In the genomic region with DNA sequence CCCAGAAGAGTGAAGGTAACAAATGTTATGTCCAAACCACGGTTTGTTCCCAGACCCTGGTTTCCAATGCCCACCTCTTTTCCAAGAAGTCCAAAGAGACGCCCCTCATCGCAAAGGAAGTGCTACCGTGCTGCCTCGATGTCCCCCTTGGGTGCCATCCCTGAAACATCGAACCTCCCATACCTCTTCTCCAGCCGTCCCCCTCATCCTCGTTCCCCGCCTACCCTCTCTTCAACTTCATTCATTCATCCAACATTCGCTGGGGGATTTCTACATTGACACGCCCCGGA, we compare ENCODE assay signal across 8 cellular contexts. TPM values are rescaled to one million over a fixed set of nuclear protein-coding genes. Genes with fewer than 3 reads are reported as not detected.
A peak's percentile ranks its signal among the peaks of the same experiment; 100 is the strongest.
DNase-seq lines count a peak whose midpoint lies in the region; ATAC-seq and TF ChIP-seq lines count a peak whose summit lies in the region.

No MANE protein-coding gene starts in this region.

- H3K27ac Mint-ChIP-seq in activated T-helper 17 cell treated with anti-CD3 and anti-CD28 coated beads, Interleukin-2, amount 50 U/mL, for 72 hours: peak overlapping the region; percentile 95
- peak overlapping the region; percentile 83 for H3K27ac Mint-ChIP-seq in type B pancreatic cell

- H3K36me3 ChIP-seq in heart left ventricle (peaks cover 0 to 19% (median 10%) of the 10 kb centered on the region in 9 donors), liver (ENCODE audit: control insufficient read depth in 4 of 4, insufficient read depth in 3 of 4, low read depth in 1 of 4, low read length in 3 of 4) (no peaks in the 10 kb centered on the region)

- H3K36me3 Mint-ChIP-seq in activated T-helper 17 cell treated with anti-CD3 and anti-CD28 coated beads, Interleukin-2, amount 50 U/mL, for 72 hours (ENCODE audit: low read depth): peaks cover 41% of the 10 kb centered on the region
- H3K36me3 Mint-ChIP-seq in type B pancreatic cell: peaks cover 13% of the 10 kb centered on the region

- TF ChIP-seq CTCF in heart left ventricle (IDR thresholded peaks at IDR 0.05) (no peak), liver (IDR thresholded peaks at IDR 0.05; ENCODE audit: low read depth, low read length, missing input control) (no peak), type B pancreatic cell (conservative IDR thresholded peaks at IDR 0.05) (no peak)

- H3K4me1 ChIP-seq in heart left ventricle: peaks cover 0 to 11% (median 6%) of the 10 kb centered on the region in 12 donors
- H3K4me1 ChIP-seq in liver (ENCODE audit: control insufficient read depth in 4 of 4, insufficient read depth in 4 of 4, low read length in 3 of 4): peaks cover 0 to 15% (median 6%) of the 10 kb centered on the region in 4 donors

- peak overlapping the region; percentile 63 to 68 for H3K9ac ChIP-seq in liver (ENCODE audit: low read depth in 1 of 2, low read length in 2 of 2)

- intact Hi-C loops in heart left ventricle (cut with DNase I) (loop anchor here in 3 of 10 donors (1.0 to 10.0 kb wide), 3 partner anchors 139 to 142 kb away; a partner anchor contains a TSS), Right ventricle myocardium inferior (cut with DNase I) (loop anchor here (2.0 to 10.0 kb wide), 2 partner anchors 31 to 139 kb away; a partner anchor contains a TSS)

- H3K4me3 ChIP-seq in heart left ventricle (peak overlapping the region; percentile 42 to 76 (median 62)), liver (ENCODE audit: low read depth in 1 of 3, low read length in 3 of 3) (peak overlapping the region; percentile 63 to 76 (median 64))

- H3K9me3 ChIP-seq in heart left ventricle: no peaks in the 10 kb centered on the region
- H3K9me3 ChIP-seq in liver (ENCODE audit: control insufficient read depth in 4 of 4, low read length in 3 of 4): no peaks in the 10 kb centered on the region

- H3K4me1 Mint-ChIP-seq in activated T-helper 17 cell treated with anti-CD3 and anti-CD28 coated beads, Interleukin-2, amount 50 U/mL, for 72 hours: peaks cover 9% of the 10 kb centered on the region
- peaks cover 17% of the 10 kb centered on the region for H3K4me1 Mint-ChIP-seq in type B pancreatic cell (ENCODE audit: unreplicated experiment)

- no peak for DNase-seq in heart left ventricle
- DNase-seq in Right ventricle myocardium inferior (ENCODE audit: missing footprints): no peak
- DNase-seq in type B pancreatic cell (ENCODE audit: extremely low spot score, unreplicated experiment): no peak
- no peak for DNase-seq in NCI-H2107 treated with DMSO at 0.1 percent for 48 hours (lab: John Stamatoyannopoulos, UW; ENCODE audit: unreplicated experiment)
- DNase-seq in HPDE6-E6E7 (ENCODE audit: extremely low spot score): no peak
- DNase-seq in left lobe of liver (ENCODE audit: low spot score): no peak

- H3K27ac ChIP-seq in heart left ventricle (peak overlapping the region in 10 of 12 donors; percentile 24 to 84 (median 62)), liver (ENCODE audit: low read depth in 1 of 2, low read length in 2 of 2) (peak overlapping the region; percentile 69 to 77)

- no peaks in the 10 kb centered on the region for H3K27me3 Mint-ChIP-seq in activated T-helper 17 cell treated with anti-CD3 and anti-CD28 coated beads, Interleukin-2, amount 50 U/mL, for 72 hours
- no peaks in the 10 kb centered on the region for H3K27me3 Mint-ChIP-seq in type B pancreatic cell

- TF ChIP-seq RAD21 in liver (IDR thresholded peaks at IDR 0.05): no peak

- WGBS in heart left ventricle, 4 donors: 4 to 8% (median 4%) methylated on average over 12 of the region's 12 CpGs
- WGBS in liver: 7% methylated on average over 12 of the region's 12 CpGs

- ATAC-seq in heart left ventricle: peak in 1 of 4 donors; percentile 7
- ATAC-seq in Right ventricle myocardium inferior: no peak
- no peak for ATAC-seq in activated T-helper 17 cell treated with anti-CD3 and anti-CD28 coated beads, Interleukin-2, amount 50 U/mL, for 72 hours (replicated peaks)
- ATAC-seq in left lobe of liver: no peak

- peak overlapping the region; percentile 92 for H3K4me3 Mint-ChIP-seq in activated T-helper 17 cell treated with anti-CD3 and anti-CD28 coated beads, Interleukin-2, amount 50 U/mL, for 72 hours
- peak overlapping the region; percentile 95 for H3K4me3 Mint-ChIP-seq in type B pancreatic cell

- no peaks in the 10 kb centered on the region for H3K9me3 Mint-ChIP-seq in activated T-helper 17 cell treated with anti-CD3 and anti-CD28 coated beads, Interleukin-2, amount 50 U/mL, for 72 hours
- no peaks in the 10 kb centered on the region for H3K9me3 Mint-ChIP-seq in type B pancreatic cell

- TF ChIP-seq POLR2A in heart left ventricle (IDR thresholded peaks at IDR 0.05): no peak

- H3K27me3 ChIP-seq in heart left ventricle: no peaks in the 10 kb centered on the region
- H3K27me3 ChIP-seq in liver (ENCODE audit: control insufficient read depth in 4 of 4, insufficient read depth in 4 of 4, low read length in 3 of 4): no peaks in the 10 kb centered on the region

TF ChIP-seq in liver, 16 proteins besides CTCF, POLR2A, EP300 and RAD21 (continues in another document):
- TF ChIP-seq, protein P1, sequence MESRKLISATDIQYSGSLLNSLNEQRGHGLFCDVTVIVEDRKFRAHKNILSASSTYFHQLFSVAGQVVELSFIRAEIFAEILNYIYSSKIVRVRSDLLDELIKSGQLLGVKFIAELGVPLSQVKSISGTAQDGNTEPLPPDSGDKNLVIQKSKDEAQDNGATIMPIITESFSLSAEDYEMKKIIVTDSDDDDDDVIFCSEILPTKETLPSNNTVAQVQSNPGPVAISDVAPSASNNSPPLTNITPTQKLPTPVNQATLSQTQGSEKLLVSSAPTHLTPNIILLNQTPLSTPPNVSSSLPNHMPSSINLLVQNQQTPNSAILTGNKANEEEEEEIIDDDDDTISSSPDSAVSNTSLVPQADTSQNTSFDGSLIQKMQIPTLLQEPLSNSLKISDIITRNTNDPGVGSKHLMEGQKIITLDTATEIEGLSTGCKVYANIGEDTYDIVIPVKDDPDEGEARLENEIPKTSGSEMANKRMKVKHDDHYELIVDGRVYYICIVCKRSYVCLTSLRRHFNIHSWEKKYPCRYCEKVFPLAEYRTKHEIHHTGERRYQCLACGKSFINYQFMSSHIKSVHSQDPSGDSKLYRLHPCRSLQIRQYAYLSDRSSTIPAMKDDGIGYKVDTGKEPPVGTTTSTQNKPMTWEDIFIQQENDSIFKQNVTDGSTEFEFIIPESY (IDR thresholded peaks at IDR 0.05): no peak
- TF ChIP-seq, protein P2, sequence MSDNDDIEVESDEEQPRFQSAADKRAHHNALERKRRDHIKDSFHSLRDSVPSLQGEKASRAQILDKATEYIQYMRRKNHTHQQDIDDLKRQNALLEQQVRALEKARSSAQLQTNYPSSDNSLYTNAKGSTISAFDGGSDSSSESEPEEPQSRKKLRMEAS (IDR thresholded peaks at IDR 0.05): no peak
- TF ChIP-seq, protein P3, sequence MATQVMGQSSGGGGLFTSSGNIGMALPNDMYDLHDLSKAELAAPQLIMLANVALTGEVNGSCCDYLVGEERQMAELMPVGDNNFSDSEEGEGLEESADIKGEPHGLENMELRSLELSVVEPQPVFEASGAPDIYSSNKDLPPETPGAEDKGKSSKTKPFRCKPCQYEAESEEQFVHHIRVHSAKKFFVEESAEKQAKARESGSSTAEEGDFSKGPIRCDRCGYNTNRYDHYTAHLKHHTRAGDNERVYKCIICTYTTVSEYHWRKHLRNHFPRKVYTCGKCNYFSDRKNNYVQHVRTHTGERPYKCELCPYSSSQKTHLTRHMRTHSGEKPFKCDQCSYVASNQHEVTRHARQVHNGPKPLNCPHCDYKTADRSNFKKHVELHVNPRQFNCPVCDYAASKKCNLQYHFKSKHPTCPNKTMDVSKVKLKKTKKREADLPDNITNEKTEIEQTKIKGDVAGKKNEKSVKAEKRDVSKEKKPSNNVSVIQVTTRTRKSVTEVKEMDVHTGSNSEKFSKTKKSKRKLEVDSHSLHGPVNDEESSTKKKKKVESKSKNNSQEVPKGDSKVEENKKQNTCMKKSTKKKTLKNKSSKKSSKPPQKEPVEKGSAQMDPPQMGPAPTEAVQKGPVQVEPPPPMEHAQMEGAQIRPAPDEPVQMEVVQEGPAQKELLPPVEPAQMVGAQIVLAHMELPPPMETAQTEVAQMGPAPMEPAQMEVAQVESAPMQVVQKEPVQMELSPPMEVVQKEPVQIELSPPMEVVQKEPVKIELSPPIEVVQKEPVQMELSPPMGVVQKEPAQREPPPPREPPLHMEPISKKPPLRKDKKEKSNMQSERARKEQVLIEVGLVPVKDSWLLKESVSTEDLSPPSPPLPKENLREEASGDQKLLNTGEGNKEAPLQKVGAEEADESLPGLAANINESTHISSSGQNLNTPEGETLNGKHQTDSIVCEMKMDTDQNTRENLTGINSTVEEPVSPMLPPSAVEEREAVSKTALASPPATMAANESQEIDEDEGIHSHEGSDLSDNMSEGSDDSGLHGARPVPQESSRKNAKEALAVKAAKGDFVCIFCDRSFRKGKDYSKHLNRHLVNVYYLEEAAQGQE (IDR thresholded peaks at IDR 0.05): no peak
- TF ChIP-seq SP1 (IDR thresholded peaks at IDR 0.05): no peak
- TF ChIP-seq, protein P4, sequence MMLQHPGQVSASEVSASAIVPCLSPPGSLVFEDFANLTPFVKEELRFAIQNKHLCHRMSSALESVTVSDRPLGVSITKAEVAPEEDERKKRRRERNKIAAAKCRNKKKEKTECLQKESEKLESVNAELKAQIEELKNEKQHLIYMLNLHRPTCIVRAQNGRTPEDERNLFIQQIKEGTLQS (IDR thresholded peaks at IDR 0.05): no peak
- no peak for TF ChIP-seq HNF4A (conservative IDR thresholded peaks at IDR 0.05)
- TF ChIP-seq FOXA2 (IDR thresholded peaks at IDR 0.05): no peak
- no peak for TF ChIP-seq GABPA (IDR thresholded peaks at IDR 0.05 in 1 of 2, conservative IDR thresholded peaks at IDR 0.05 in 1 of 2)
- TF ChIP-seq FOXA1 (IDR thresholded peaks at IDR 0.05): no peak
- TF ChIP-seq JUND (IDR thresholded peaks at IDR 0.05): no peak
- no peak for TF ChIP-seq YY1 (IDR thresholded peaks at IDR 0.05)
- TF ChIP-seq TAF1 (conservative IDR thresholded peaks at IDR 0.05): no peak
- no peak for TF ChIP-seq RXRA (IDR thresholded peaks at IDR 0.05)
- no peak for TF ChIP-seq HNF4G (IDR thresholded peaks at IDR 0.05)

RNA-seq across cellular contexts. Expression of a gene that starts 0.5 kb away (rescaled TPM):
- total RNA-seq in heart left ventricle: 1 to 10 TPM; 1.9 to 6.2 (median 3.8) TPM
- polyA plus RNA-seq in heart left ventricle: 1 to 10 TPM; 2.2 to 5.9 TPM
- total RNA-seq in Right ventricle myocardium inferior: 2.8 TPM
- total RNA-seq in activated T-helper 17 cell treated with anti-CD3 and anti-CD28 coated beads, Interleukin-2, amount 50 U/mL, for 72 hours: 10 to 100 TPM; 27.1 to 37.9 TPM
- total RNA-seq in liver: 1 to 10 TPM; 2.4 to 5.9 TPM
- polyA plus RNA-seq in liver: 1 to 10 TPM; 2.2 to 2.7 TPM
- total RNA-seq in type B pancreatic cell (ENCODE audit: low replicate concordance): 8.3 and 14.3 TPM in 2 replicates
- total RNA-seq in left lobe of liver: 2.5 TPM

RNA-seq across cellular contexts. Expression of a gene that starts 30.7 kb away (rescaled TPM):
- total RNA-seq in heart left ventricle (100 to 1,000 TPM in 2 of 9 donors, 10 to 100 TPM in 7; 34.6 to 134 (median 39.3) TPM), Right ventricle myocardium inferior (47.3 TPM), liver (10 to 100 TPM; 14.3 to 24.6 TPM), type B pancreatic cell (ENCODE audit: low replicate concordance) (27.5 and 33.8 TPM in 2 replicates), left lobe of liver (73.8 TPM)
- polyA plus RNA-seq in heart left ventricle (100 to 1,000 TPM in 1 of 2 donors, 10 to 100 TPM in 1; 15.8 to 164 TPM), liver (10 to 100 TPM; 24.1 to 30.2 TPM)
- total RNA-seq in activated T-helper 17 cell treated with anti-CD3 and anti-CD28 coated beads, Interleukin-2, amount 50 U/mL, for 72 hours: 100 to 1,000 TPM; 107 to 143 TPM
